Comparison of ENCODE assay signal across 1 cellular context in genomic region chr2:240225660-240226475, GRCh38.
TF ChIP-seq lines count a peak whose summit lies in the region.

No MANE protein-coding gene starts in this region.

TF ChIP-seq in SK-N-SH treated with all-trans-retinoic acid at 6 μM for 48 hours, 23 proteins besides CTCF, POLR2A, EP300 and RAD21 (continued from another document):
- TF ChIP-seq POU6F1 (CRISPR knock-in tag; IDR thresholded peaks at IDR 0.05; ENCODE audit: borderline replicate concordance, low read depth) = no peak
- no peak for TF ChIP-seq ZNF8 (CRISPR knock-in tag; IDR thresholded peaks at IDR 0.05)
- no peak for TF ChIP-seq TSHZ2 (CRISPR knock-in tag; IDR thresholded peaks at IDR 0.05)
- no peak for TF ChIP-seq ZFP3 (CRISPR knock-in tag; IDR thresholded peaks at IDR 0.05)
- TF ChIP-seq TOX (CRISPR knock-in tag; IDR thresholded peaks at IDR 0.05; ENCODE audit: borderline replicate concordance) = no peak
- TF ChIP-seq ZC3H10 (CRISPR knock-in tag; IDR thresholded peaks at IDR 0.05) = no peak
- no peak for TF ChIP-seq BACH2 (CRISPR knock-in tag; IDR thresholded peaks at IDR 0.05; ENCODE audit: borderline replicate concordance)
- no peak for TF ChIP-seq CREB5 (CRISPR knock-in tag; IDR thresholded peaks at IDR 0.05; ENCODE audit: low read depth)
- no peak for TF ChIP-seq ZNF70 (CRISPR knock-in tag; IDR thresholded peaks at IDR 0.05)
- no peak for TF ChIP-seq PATZ1 (CRISPR knock-in tag; IDR thresholded peaks at IDR 0.05; ENCODE audit: borderline replicate concordance)
- no peak for TF ChIP-seq ARNTL (CRISPR knock-in tag; IDR thresholded peaks at IDR 0.05; ENCODE audit: borderline replicate concordance, low read depth)
